In the genomic region with DNA sequence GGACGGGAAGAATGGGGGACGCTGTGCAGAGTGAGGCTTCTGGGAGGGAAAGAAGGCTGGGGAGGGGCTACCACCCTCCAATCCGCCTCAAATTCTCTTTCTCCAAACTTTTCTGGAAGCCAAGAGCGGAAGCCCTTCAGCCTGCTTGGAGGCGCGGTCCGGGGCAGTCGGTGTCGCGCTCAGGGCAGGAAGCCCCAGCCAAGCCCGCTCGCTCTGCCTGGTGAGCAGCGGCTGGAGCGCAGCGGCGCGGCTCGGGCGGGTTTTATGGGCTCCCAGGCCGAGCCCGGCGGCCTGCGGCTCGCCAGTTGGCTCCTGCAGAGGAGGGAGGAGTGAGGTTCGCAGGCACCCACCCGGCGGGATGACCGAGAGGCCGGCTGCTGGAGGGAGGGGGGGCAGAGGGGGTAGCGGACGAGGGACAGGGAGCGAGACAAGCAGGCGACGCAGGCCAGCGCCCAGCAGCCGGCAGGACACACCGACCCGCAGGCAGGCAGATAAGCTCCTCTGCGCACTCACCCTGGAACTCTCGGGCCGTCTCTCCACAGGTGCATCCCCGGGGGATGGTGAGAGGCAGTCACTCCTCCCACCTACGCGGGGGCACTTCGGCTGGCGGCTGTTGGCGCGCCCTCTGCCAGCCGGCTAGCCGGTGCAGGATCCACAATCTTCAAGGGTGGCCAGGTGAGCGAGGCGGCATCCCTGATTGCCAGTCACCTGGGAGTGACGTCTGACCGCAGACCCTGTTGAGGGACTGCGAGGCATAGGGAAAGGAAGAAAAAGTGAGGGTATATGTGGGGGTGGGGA, we compare ENCODE assay signal across 9 cellular contexts. TPM values are rescaled to one million over a fixed set of nuclear protein-coding genes. Genes with fewer than 3 reads are reported as not detected.
A peak's percentile ranks its signal among the peaks of the same experiment; 100 is the strongest.
DNase-seq lines count a peak whose midpoint lies in the region; ATAC-seq and TF ChIP-seq lines count a peak whose summit lies in the region.
"Had no signal": no experiment of that assay in that cellular context is flagged by ENCODE, and none has a peak within 500 bp of the region (broad histone marks: within the 10 kb centered on the region; RNA-seq: fewer than 3 reads in every experiment).

A gene with protein sequence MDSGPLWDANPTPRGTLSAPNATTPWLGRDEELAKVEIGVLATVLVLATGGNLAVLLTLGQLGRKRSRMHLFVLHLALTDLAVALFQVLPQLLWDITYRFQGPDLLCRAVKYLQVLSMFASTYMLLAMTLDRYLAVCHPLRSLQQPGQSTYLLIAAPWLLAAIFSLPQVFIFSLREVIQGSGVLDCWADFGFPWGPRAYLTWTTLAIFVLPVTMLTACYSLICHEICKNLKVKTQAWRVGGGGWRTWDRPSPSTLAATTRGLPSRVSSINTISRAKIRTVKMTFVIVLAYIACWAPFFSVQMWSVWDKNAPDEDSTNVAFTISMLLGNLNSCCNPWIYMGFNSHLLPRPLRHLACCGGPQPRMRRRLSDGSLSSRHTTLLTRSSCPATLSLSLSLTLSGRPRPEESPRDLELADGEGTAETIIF (minus strand): TSS at position 238 of the 798 bp plus-strand sequence. CDS start 498 bp downstream, outside the sequence.

- H3K4me1 ChIP-seq in Loucy (ENCODE audit: insufficient read depth, low read length, poor library complexity, severe bottlenecking), result peaks cover 14% of the 10 kb centered on the region

- H3K4me3 ChIP-seq in Loucy (ENCODE audit: low read length, poor library complexity, severe bottlenecking), result peak within 1 kb of the TSS; percentile 65
- peak within 1 kb of the TSS; percentile 21 for H3K4me3 ChIP-seq in fibroblast of pulmonary artery (replicated peaks; ENCODE audit: low read depth, low read length)
- H3K4me3 ChIP-seq: lung had no signal

- no peaks in the 10 kb centered on the region; the same call in 1 of the 2 replicates for H3K9me3 ChIP-seq in Loucy (ENCODE audit: insufficient read depth, low read depth, low read length)

- peak within 1 kb of the TSS; percentile 82 for H3K4me3 Mint-ChIP-seq in WTC11

- ATAC-seq in WTC11 (peak; percentile 84), omental fat pad (ENCODE audit: low FRiP score) (peak; percentile 65), HG03039 (IDR thresholded peaks at IDR 0.05; ENCODE audit: unreplicated experiment) (no peak)

- H3K9ac ChIP-seq in Loucy (ENCODE audit: low read depth, low read length, poor library complexity, severe bottlenecking), result no peak within 1 kb of the TSS

- H2AFZ ChIP-seq in Loucy (ENCODE audit: low read length), result peak within 1 kb of the TSS; percentile 63; the same call in 1 of the 2 replicates

- POLR2A ChIA-PET in WTC11 (lab: Charles Lee), result interaction anchor here (0.6 kb wide), 1 partner anchor 199 kb away, joined by 3 read pairs; no protein-coding TSS in a partner anchor

- H3K9me2 ChIP-seq in Loucy (replicated peaks; ENCODE audit: low read depth, low read length), result no peaks in the 10 kb centered on the region

- peaks cover 15% of the 10 kb centered on the region for H3K4me1 Mint-ChIP-seq in WTC11

- H3K36me3 Mint-ChIP-seq in WTC11, result peaks cover 4% of the 10 kb centered on the region

- H4K20me1 ChIP-seq in Loucy (ENCODE audit: insufficient read depth, low read length, poor library complexity, severe bottlenecking), result no peaks in the 10 kb centered on the region

- H3K27me3 Mint-ChIP-seq in WTC11 (ENCODE audit: low read depth), result peaks cover 41% of the 10 kb centered on the region

- H3K27me3 ChIP-seq in Loucy (ENCODE audit: insufficient read depth, low read length, poor library complexity, severe bottlenecking), result no peaks in the 10 kb centered on the region

- CTCF ChIA-PET in WTC11 (lab: Charles Lee), result interaction anchor here (0.6 to 1.7 kb wide), 5 partner anchors 11 to 353 kb away, joined by 3 to 7 read pairs (median 6); a partner anchor contains a TSS

- H3F3A ChIP-seq in Loucy (ENCODE audit: low read depth), result no peaks in the 10 kb centered on the region

- H3K4me2 ChIP-seq in Loucy (ENCODE audit: low read depth, low read length, poor library complexity, severe bottlenecking), result peak within 1 kb of the TSS; percentile 60

- no peaks in the 10 kb centered on the region for H3K36me3 ChIP-seq in Loucy (ENCODE audit: insufficient read depth, low read length)

- peak; percentile 73 for DNase-seq in COR-L47 (lab: John Stamatoyannopoulos, UW)
- DNase-seq in WTC11 (ENCODE audit: low spot score), result peak; percentile 60
- DNase-seq in fibroblast of pulmonary artery (ENCODE audit: low read depth), result peak; percentile 23
- no peak for DNase-seq in omental fat pad (ENCODE audit: low spot score)
- DNase-seq in ureter (ENCODE audit: low spot score), result no peak
- DNase-seq in medulla oblongata (ENCODE audit: extremely low spot score), result no peak

- no peaks in the 10 kb centered on the region for H3K79me2 ChIP-seq in Loucy (ENCODE audit: insufficient read depth, low read length)

- TF ChIP-seq CTCF in Loucy (conservative IDR thresholded peaks at IDR 0.05; ENCODE audit: low read length) (no peak; the same call in 1 of the 2 replicates), WTC11 (IDR thresholded peaks at IDR 0.05) (no peak), fibroblast of pulmonary artery (IDR thresholded peaks at IDR 0.05; ENCODE audit: low read length, missing control alignments) (no peak), omental fat pad (IDR thresholded peaks at IDR 0.05) (no peak)

- H3K27ac Mint-ChIP-seq in WTC11, result no peak within 1 kb of the TSS

- peaks cover 25% of the 10 kb centered on the region for H3K9me3 Mint-ChIP-seq in WTC11

TF ChIP-seq in WTC11, 78 proteins besides CTCF, POLR2A, EP300 and RAD21 (continues in another document):
- TF ChIP-seq CREB1 (CRISPR knock-in tag; IDR thresholded peaks at IDR 0.05) (0 out of 2 replicates have a peak, but pooled peaks have one; percentile 15), SP1 (CRISPR knock-in tag; conservative IDR thresholded peaks at IDR 0.05) (peak; percentile 54; the same call in 1 of the 2 replicates), ETV6 (CRISPR knock-in tag; IDR thresholded peaks at IDR 0.05) (no peak), ZNF396 (CRISPR knock-in tag; IDR thresholded peaks at IDR 0.05; ENCODE audit: borderline replicate concordance) (no peak), ELF4 (CRISPR knock-in tag; IDR thresholded peaks at IDR 0.05; ENCODE audit: low read depth) (no peak), ZNF423 (CRISPR knock-in tag; IDR thresholded peaks at IDR 0.05) (peak; percentile 67; the same call in 1 of the 2 replicates), EMX1 (CRISPR knock-in tag; IDR thresholded peaks at IDR 0.05) (no peak)
- TF ChIP-seq, protein P1, sequence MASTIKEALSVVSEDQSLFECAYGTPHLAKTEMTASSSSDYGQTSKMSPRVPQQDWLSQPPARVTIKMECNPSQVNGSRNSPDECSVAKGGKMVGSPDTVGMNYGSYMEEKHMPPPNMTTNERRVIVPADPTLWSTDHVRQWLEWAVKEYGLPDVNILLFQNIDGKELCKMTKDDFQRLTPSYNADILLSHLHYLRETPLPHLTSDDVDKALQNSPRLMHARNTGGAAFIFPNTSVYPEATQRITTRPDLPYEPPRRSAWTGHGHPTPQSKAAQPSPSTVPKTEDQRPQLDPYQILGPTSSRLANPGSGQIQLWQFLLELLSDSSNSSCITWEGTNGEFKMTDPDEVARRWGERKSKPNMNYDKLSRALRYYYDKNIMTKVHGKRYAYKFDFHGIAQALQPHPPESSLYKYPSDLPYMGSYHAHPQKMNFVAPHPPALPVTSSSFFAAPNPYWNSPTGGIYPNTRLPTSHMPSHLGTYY (CRISPR knock-in tag; IDR thresholded peaks at IDR 0.05), result no peak
- TF ChIP-seq, protein P2, sequence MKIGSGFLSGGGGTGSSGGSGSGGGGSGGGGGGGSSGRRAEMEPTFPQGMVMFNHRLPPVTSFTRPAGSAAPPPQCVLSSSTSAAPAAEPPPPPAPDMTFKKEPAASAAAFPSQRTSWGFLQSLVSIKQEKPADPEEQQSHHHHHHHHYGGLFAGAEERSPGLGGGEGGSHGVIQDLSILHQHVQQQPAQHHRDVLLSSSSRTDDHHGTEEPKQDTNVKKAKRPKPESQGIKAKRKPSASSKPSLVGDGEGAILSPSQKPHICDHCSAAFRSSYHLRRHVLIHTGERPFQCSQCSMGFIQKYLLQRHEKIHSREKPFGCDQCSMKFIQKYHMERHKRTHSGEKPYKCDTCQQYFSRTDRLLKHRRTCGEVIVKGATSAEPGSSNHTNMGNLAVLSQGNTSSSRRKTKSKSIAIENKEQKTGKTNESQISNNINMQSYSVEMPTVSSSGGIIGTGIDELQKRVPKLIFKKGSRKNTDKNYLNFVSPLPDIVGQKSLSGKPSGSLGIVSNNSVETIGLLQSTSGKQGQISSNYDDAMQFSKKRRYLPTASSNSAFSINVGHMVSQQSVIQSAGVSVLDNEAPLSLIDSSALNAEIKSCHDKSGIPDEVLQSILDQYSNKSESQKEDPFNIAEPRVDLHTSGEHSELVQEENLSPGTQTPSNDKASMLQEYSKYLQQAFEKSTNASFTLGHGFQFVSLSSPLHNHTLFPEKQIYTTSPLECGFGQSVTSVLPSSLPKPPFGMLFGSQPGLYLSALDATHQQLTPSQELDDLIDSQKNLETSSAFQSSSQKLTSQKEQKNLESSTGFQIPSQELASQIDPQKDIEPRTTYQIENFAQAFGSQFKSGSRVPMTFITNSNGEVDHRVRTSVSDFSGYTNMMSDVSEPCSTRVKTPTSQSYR (CRISPR knock-in tag; IDR thresholded peaks at IDR 0.05), result 0 out of 2 replicates have a peak, but pooled peaks have one; percentile 52
- TF ChIP-seq, protein P3, sequence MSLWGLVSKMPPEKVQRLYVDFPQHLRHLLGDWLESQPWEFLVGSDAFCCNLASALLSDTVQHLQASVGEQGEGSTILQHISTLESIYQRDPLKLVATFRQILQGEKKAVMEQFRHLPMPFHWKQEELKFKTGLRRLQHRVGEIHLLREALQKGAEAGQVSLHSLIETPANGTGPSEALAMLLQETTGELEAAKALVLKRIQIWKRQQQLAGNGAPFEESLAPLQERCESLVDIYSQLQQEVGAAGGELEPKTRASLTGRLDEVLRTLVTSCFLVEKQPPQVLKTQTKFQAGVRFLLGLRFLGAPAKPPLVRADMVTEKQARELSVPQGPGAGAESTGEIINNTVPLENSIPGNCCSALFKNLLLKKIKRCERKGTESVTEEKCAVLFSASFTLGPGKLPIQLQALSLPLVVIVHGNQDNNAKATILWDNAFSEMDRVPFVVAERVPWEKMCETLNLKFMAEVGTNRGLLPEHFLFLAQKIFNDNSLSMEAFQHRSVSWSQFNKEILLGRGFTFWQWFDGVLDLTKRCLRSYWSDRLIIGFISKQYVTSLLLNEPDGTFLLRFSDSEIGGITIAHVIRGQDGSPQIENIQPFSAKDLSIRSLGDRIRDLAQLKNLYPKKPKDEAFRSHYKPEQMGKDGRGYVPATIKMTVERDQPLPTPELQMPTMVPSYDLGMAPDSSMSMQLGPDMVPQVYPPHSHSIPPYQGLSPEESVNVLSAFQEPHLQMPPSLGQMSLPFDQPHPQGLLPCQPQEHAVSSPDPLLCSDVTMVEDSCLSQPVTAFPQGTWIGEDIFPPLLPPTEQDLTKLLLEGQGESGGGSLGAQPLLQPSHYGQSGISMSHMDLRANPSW (CRISPR knock-in tag; conservative IDR thresholded peaks at IDR 0.05; ENCODE audit: low read depth), result no peak

RNA-seq across cellular contexts. Expression of the gene that starts here (rescaled TPM):
- total RNA-seq in WTC11 (2021) (0.30 to 0.68 TPM (median 0.46 TPM) in 3 replicates), omental fat pad (not detected), ureter (not detected)
- total RNA-seq: lung had no signal

Comparison
In these comparisons a context has a peak if more than half of its experiments do, and no peak if none do; other contexts are left out.
1. Peak in DNase-seq and ATAC-seq in WTC11; RNA of the gene not detected or under 1 TPM.
2. Peak in ATAC-seq in omental fat pad; RNA of the gene not detected or under 1 TPM.
3. DNase-seq: peak in COR-L47 (single experiment) and fibroblast of pulmonary artery (single experiment); none in omental fat pad (single experiment), ureter (single experiment) and medulla oblongata (single experiment).